ENCODE assay signal across 1 cellular context in genomic region chr12:53825246-53826081, GRCh38.
TF ChIP-seq lines count a peak whose summit lies in the region.

No MANE protein-coding gene starts in this region.

TF ChIP-seq in HEK293, 187 proteins besides CTCF, POLR2A, EP300 and RAD21 (continued from another document):
- peak; percentile 55; the same call in 1 of the 2 replicates for TF ChIP-seq ZNF518A (tag by site-specific recombination; conservative IDR thresholded peaks at IDR 0.05; ENCODE audit: low read depth)
- TF ChIP-seq ZNF555 (tag by site-specific recombination; conservative IDR thresholded peaks at IDR 0.05) = peak; percentile 19
- TF ChIP-seq ZNF175 (tag by site-specific recombination; IDR thresholded peaks at IDR 0.05) = no peak
- peak; percentile 32 for TF ChIP-seq ZNF426 (tag by site-specific recombination; IDR thresholded peaks at IDR 0.05)
- TF ChIP-seq ZNF48 (tag by site-specific recombination; IDR thresholded peaks at IDR 0.05) = no peak
- no peak for TF ChIP-seq GLIS2 (tag by site-specific recombination; IDR thresholded peaks at IDR 0.05)
- TF ChIP-seq ZBTB26 (tag by site-specific recombination; optimal IDR thresholded peaks at IDR 0.05) = no peak
- TF ChIP-seq ZNF629 (tag by site-specific recombination; IDR thresholded peaks at IDR 0.05) = no peak
- TF ChIP-seq ZNF140 (tag by site-specific recombination; IDR thresholded peaks at IDR 0.05) = 0 out of 2 replicates have a peak, but pooled peaks have one; percentile 37
